15 cellular contexts compared by ENCODE assay signal in genomic region chr10:44352316-44353127, GRCh38. TPM values are rescaled to one million over a fixed set of nuclear protein-coding genes. Genes with fewer than 3 reads are reported as not detected.
DNase-seq lines count a peak whose midpoint lies in the region; ATAC-seq and TF ChIP-seq lines count a peak whose summit lies in the region.
"Had no signal": no experiment of that assay in that cellular context is flagged by ENCODE, and none has a peak within 500 bp of the region (broad histone marks: within the 10 kb centered on the region; RNA-seq: fewer than 3 reads in every experiment).

No MANE protein-coding gene starts in this region.

- H3K27ac ChIP-seq in naive thymus-derived CD4-positive, alpha-beta T cell (ENCODE audit: low read depth, low read length) = no peak overlapping the region
- H3K27ac ChIP-seq: C4-2B, SJSA1 had no signal

- intact Hi-C loops in natural killer cell (cut with micrococcal nuclease) = no loop called here
- intact Hi-C loops in naive thymus-derived CD4-positive, alpha-beta T cell (cut with micrococcal nuclease) = no loop called here

- DNase-seq in DMS 273 treated with DMSO at 0.1 percent for 48 hours (lab: John Stamatoyannopoulos, UW) = peak; percentile 33
- DNase-seq in adipocyte (ENCODE audit: low read depth) = peak; percentile 59
- peak; percentile 82 for DNase-seq in hepatic stellate cell (ENCODE audit: low spot score)
- DNase-seq in pons (ENCODE audit: low spot score) = peak; percentile 3
- no peak for DNase-seq in natural killer cell
- DNase-seq in naive thymus-derived CD4-positive, alpha-beta T cell = no peak
- no peak for DNase-seq in NCI-H526 (lab: John Stamatoyannopoulos, UW)
- DNase-seq in NCI-H774 (lab: John Stamatoyannopoulos, UW) = no peak
- DNase-seq: activated naive CD4-positive, alpha-beta T cell treated with anti-CD3 and anti-CD28 coated beads, Interleukin-2, amount 10 ng/mL, durations not matched to agents 7 days and 5 days; NCI-H69 had no signal

- H3K9ac ChIP-seq in adipocyte (ENCODE audit: low read length) = no peak overlapping the region

- H3K36me3 ChIP-seq in adipocyte (ENCODE audit: control insufficient read depth, insufficient read depth, low read length, severe bottlenecking) = no peaks in the 10 kb centered on the region
- no peaks in the 10 kb centered on the region for H3K36me3 ChIP-seq in naive thymus-derived CD4-positive, alpha-beta T cell (ENCODE audit: control insufficient read depth in 2 of 3, insufficient read depth in 3 of 3, low read length in 3 of 3)
- H3K36me3 ChIP-seq: SJSA1 had no signal

- POLR2A ChIA-PET in naive thymus-derived CD4-positive, alpha-beta T cell (lab: Charles Lee) = no interaction called here

- H3K27me3 Mint-ChIP-seq in natural killer cell (ENCODE audit: low read depth in 2 of 2) = no peaks in the 10 kb centered on the region
- peaks cover 0 to 6% (median 3%) of the 10 kb centered on the region in 5 donors for H3K27me3 Mint-ChIP-seq in naive thymus-derived CD4-positive, alpha-beta T cell

- H3K27ac Mint-ChIP-seq in natural killer cell = no peak overlapping the region
- no peak overlapping the region for H3K27ac Mint-ChIP-seq in naive thymus-derived CD4-positive, alpha-beta T cell
- H3K27ac Mint-ChIP-seq: activated naive CD4-positive, alpha-beta T cell treated with anti-CD3 and anti-CD28 coated beads, Interleukin-2, amount 10 ng/mL, durations not matched to agents 7 days and 5 days; natural killer cell treated with Interleukin-12 subunit alpha and Interleukin-12 subunit beta and Interleukin-15 and Interleukin-18, amount 100 ng/mL, for 72 hours had no signal

- H3K4me3 Mint-ChIP-seq in natural killer cell = no peak overlapping the region
- H3K4me3 Mint-ChIP-seq in naive thymus-derived CD4-positive, alpha-beta T cell = no peak overlapping the region
- H3K4me3 Mint-ChIP-seq: activated naive CD4-positive, alpha-beta T cell treated with anti-CD3 and anti-CD28 coated beads, Interleukin-2, amount 10 ng/mL, durations not matched to agents 7 days and 5 days; natural killer cell treated with Interleukin-12 subunit alpha and Interleukin-12 subunit beta and Interleukin-15 and Interleukin-18, amount 100 ng/mL, for 72 hours had no signal

- peaks cover 25% of the 10 kb centered on the region for H3K27me3 ChIP-seq in adipocyte (replicated peaks; ENCODE audit: control insufficient read depth, insufficient read depth, low read length)
- no peaks in the 10 kb centered on the region for H3K27me3 ChIP-seq in naive thymus-derived CD4-positive, alpha-beta T cell (ENCODE audit: control insufficient read depth in 2 of 2, insufficient read depth in 2 of 2, low read length in 2 of 2)
- H3K27me3 ChIP-seq: SJSA1 had no signal

- CTCF ChIA-PET in naive thymus-derived CD4-positive, alpha-beta T cell (lab: Charles Lee) = no interaction called here

- no peaks in the 10 kb centered on the region for H3K9me3 Mint-ChIP-seq in natural killer cell
- peaks cover 0 to 4% (median 0%) of the 10 kb centered on the region in 11 donors for H3K9me3 Mint-ChIP-seq in naive thymus-derived CD4-positive, alpha-beta T cell
- H3K9me3 Mint-ChIP-seq: activated naive CD4-positive, alpha-beta T cell treated with anti-CD3 and anti-CD28 coated beads, Interleukin-2, amount 10 ng/mL, durations not matched to agents 7 days and 5 days; natural killer cell treated with Interleukin-12 subunit alpha and Interleukin-12 subunit beta and Interleukin-15 and Interleukin-18, amount 100 ng/mL, for 72 hours had no signal

- no peak for ATAC-seq in natural killer cell
- no peak for ATAC-seq in naive thymus-derived CD4-positive, alpha-beta T cell
- ATAC-seq: activated CD4-positive, CD25-positive, alpha-beta regulatory T cell treated with anti-CD3 and anti-CD28 coated beads, Interleukin-2, amount 50 U/mL, for 24 hours; HCT116; natural killer cell treated with Interleukin-12 subunit alpha and Interleukin-12 subunit beta and Interleukin-15 and Interleukin-18, amount 100 ng/mL, for 72 hours had no signal

- H3K4me1 ChIP-seq in adipocyte (ENCODE audit: control insufficient read depth, insufficient read depth, low read length) = no peaks in the 10 kb centered on the region
- no peaks in the 10 kb centered on the region for H3K4me1 ChIP-seq in naive thymus-derived CD4-positive, alpha-beta T cell (ENCODE audit: control insufficient read depth in 2 of 2, insufficient read depth in 2 of 2, low read length in 2 of 2)
- H3K4me1 ChIP-seq: SJSA1 had no signal

- H3K9me3 ChIP-seq in adipocyte (ENCODE audit: control insufficient read depth, low read length) = no peaks in the 10 kb centered on the region
- H3K9me3 ChIP-seq in naive thymus-derived CD4-positive, alpha-beta T cell (ENCODE audit: control insufficient read depth in 2 of 3, low read length in 3 of 3) = no peaks in the 10 kb centered on the region
- H3K9me3 ChIP-seq: SJSA1 had no signal

- no peaks in the 10 kb centered on the region for H3K36me3 Mint-ChIP-seq in natural killer cell
- no peaks in the 10 kb centered on the region for H3K36me3 Mint-ChIP-seq in naive thymus-derived CD4-positive, alpha-beta T cell
- H3K36me3 Mint-ChIP-seq: activated naive CD4-positive, alpha-beta T cell treated with anti-CD3 and anti-CD28 coated beads, Interleukin-2, amount 10 ng/mL, durations not matched to agents 7 days and 5 days; natural killer cell treated with Interleukin-12 subunit alpha and Interleukin-12 subunit beta and Interleukin-15 and Interleukin-18, amount 100 ng/mL, for 72 hours had no signal

- no peak for TF ChIP-seq CTCF in natural killer cell (IDR thresholded peaks at IDR 0.05)

- H3K4me3 ChIP-seq in adipocyte (ENCODE audit: low read length) = no peak overlapping the region
- H3K4me3 ChIP-seq in naive thymus-derived CD4-positive, alpha-beta T cell (ENCODE audit: low read length) = no peak overlapping the region
- H3K4me3 ChIP-seq: SJSA1 had no signal

- H3K4me1 Mint-ChIP-seq in natural killer cell = no peaks in the 10 kb centered on the region
- H3K4me1 Mint-ChIP-seq in naive thymus-derived CD4-positive, alpha-beta T cell = peaks cover 0 to 3% (median 0%) of the 10 kb centered on the region in 7 donors
- H3K4me1 Mint-ChIP-seq: activated naive CD4-positive, alpha-beta T cell treated with anti-CD3 and anti-CD28 coated beads, Interleukin-2, amount 10 ng/mL, durations not matched to agents 7 days and 5 days had no signal

RNA-seq across cellular contexts. Expression of gene CXCL12, which starts 32.4 kb away (rescaled TPM):
- total RNA-seq in natural killer cell = not detected
- not detected for total RNA-seq in naive thymus-derived CD4-positive, alpha-beta T cell
- polyA plus RNA-seq in naive thymus-derived CD4-positive, alpha-beta T cell = not detected
- total RNA-seq: SJSA1 had no signal

Comparison
In these comparisons a context has a peak if more than half of its experiments do, and no peak if none do; other contexts are left out.
1. DNase-seq: peak in DMS 273 treated with DMSO at 0.1 percent for 48 hours (single experiment), adipocyte (single experiment), hepatic stellate cell (single experiment) and pons (single experiment); none in natural killer cell (single experiment), naive thymus-derived CD4-positive, alpha-beta T cell (0 of 9), NCI-H526 (0 of 2) and NCI-H774 (single experiment).